36 cellular contexts compared by ENCODE assay signal in genomic region chr12:32603071-32603470, GRCh38.
DNase-seq lines count a peak whose midpoint lies in the region; ATAC-seq, FAIRE-seq and TF ChIP-seq lines count a peak whose summit lies in the region.
"Had no signal": no experiment of that assay in that cellular context is flagged by ENCODE, and none has a peak within 500 bp of the region (broad histone marks: within the 10 kb centered on the region; RNA-seq: fewer than 3 reads in every experiment).

No MANE protein-coding gene starts in this region.

- TF ChIP-seq CTCF in neutrophil (IDR thresholded peaks at IDR 0.05) = no peak

- no peak for ATAC-seq in T-helper 17 cell
- no peak for ATAC-seq in HG03045 (IDR thresholded peaks at IDR 0.05; ENCODE audit: unreplicated experiment)
- ATAC-seq: A549; CD8-positive, alpha-beta T cell had no signal

- H3K9me3 ChIP-seq in T-helper 17 cell (ENCODE audit: control insufficient read depth, low read length, poor library complexity, severe bottlenecking) (no peaks in the 10 kb centered on the region), neutrophil (no peaks in the 10 kb centered on the region)
- H3K9me3 ChIP-seq: A549; BE2C; BLaER1; BLaER1 treated with 17β-estradiol and CSF1 and Interleukin-3, amounts not matched to agents 10 nM and 100 nM; Caco-2 had no signal

- in situ Hi-C loops in SK-MEL-5 (cut with HindIII; ENCODE audit: low pct_unique_long_range_greater_than_20kb, low sequenced_read_pairs) = no loop called here

- H3K4me3 ChIP-seq in neutrophil (ENCODE audit: low read depth in 1 of 2, low read length in 1 of 2) = no peak overlapping the region
- H3K4me3 ChIP-seq: A549; BLaER1; BLaER1 treated with 17β-estradiol and CSF1 and Interleukin-3, amounts not matched to agents 10 nM and 100 nM had no signal

- peaks cover 16 to 28% of the 10 kb centered on the region in 2 experiments for H3K4me1 ChIP-seq in neutrophil (ENCODE audit: control insufficient read depth in 1 of 2, insufficient read depth in 1 of 2, low read depth in 1 of 2, low read length in 1 of 2)
- H3K4me1 ChIP-seq: A549, BE2C, BLaER1 had no signal

- peaks cover 2% of the 10 kb centered on the region for H3K4me1 Mint-ChIP-seq in T-helper 17 cell
- H3K4me1 Mint-ChIP-seq: CD4-positive, alpha-beta memory T cell; CD8-positive, alpha-beta memory T cell had no signal

- DNase-seq in SK-MEL-5 (ENCODE audit: low read depth, low spot score) = peak; percentile 81
- no peak for DNase-seq in T-helper 17 cell
- DNase-seq in foreskin melanocyte = peak; percentile 79
- DNase-seq in RCC 7860 (ENCODE audit: low spot score) = no peak
- DNase-seq in stimulated activated CD4-positive, alpha-beta T cell treated with anti-CD3 and anti-CD28 coated beads, Interleukin-4, amount 100 ng/mL, for 1 hour = no peak
- DNase-seq in pons (ENCODE audit: low spot score) = no peak
- DNase-seq: 8988T; ACHN; AML-193; BE2C; C1 segment of cervical spinal cord; Caco-2; Calu3; CD4-positive, alpha-beta memory T cell; CD4-positive, alpha-beta T cell; CD4-positive, CD25-positive, alpha-beta regulatory T cell; CD8-positive, alpha-beta memory T cell; CD8-positive, alpha-beta T cell; COR-L47; DMS 273 treated with DMSO at 0.1 percent for 48 hours; DMS153; DMS53; DMS79; DMS79 treated with DMSO at 0.1 percent for 48 hours; DND-41 had no signal

- H3K27me3 Mint-ChIP-seq in T-helper 17 cell = peaks cover 19% of the 10 kb centered on the region
- H3K27me3 Mint-ChIP-seq: B cell; CD4-positive, alpha-beta T cell; CD4-positive, CD25-positive, alpha-beta regulatory T cell had no signal

- FAIRE-seq in RCC 7860 (lab: Jason Lieb, UNC) = no peak
- FAIRE-seq: A204.1, D721Med had no signal

- peak overlapping the region; percentile 56 for H3K27ac ChIP-seq in neutrophil
- H3K27ac ChIP-seq: 22Rv1; A549; BLaER1; BLaER1 treated with 17β-estradiol and CSF1 and Interleukin-3, amounts not matched to agents 10 nM and 100 nM; C4-2B had no signal

- H3K27me3 ChIP-seq in neutrophil = no peaks in the 10 kb centered on the region
- H3K27me3 ChIP-seq: BE2C; BLaER1; BLaER1 treated with 17β-estradiol and CSF1 and Interleukin-3, amounts not matched to agents 10 nM and 100 nM had no signal

- H3K36me3 ChIP-seq in neutrophil = peaks cover 67% of the 10 kb centered on the region
- H3K36me3 ChIP-seq: BE2C, BLaER1 had no signal

- H3K36me3 Mint-ChIP-seq in T-helper 17 cell (ENCODE audit: low read depth) = no peaks in the 10 kb centered on the region
- H3K36me3 Mint-ChIP-seq: CD4-positive, alpha-beta memory T cell; CD4-positive, CD25-positive, alpha-beta regulatory T cell; CD8-positive, alpha-beta memory T cell; CD8-positive, alpha-beta T cell had no signal

- H3K4me3 Mint-ChIP-seq in T-helper 17 cell = no peak overlapping the region
- H3K4me3 Mint-ChIP-seq: B cell; CD14-positive monocyte; CD4-positive, alpha-beta memory T cell; CD4-positive, alpha-beta T cell; CD4-positive, CD25-positive, alpha-beta regulatory T cell; CD8-positive, alpha-beta memory T cell; CD8-positive, alpha-beta T cell had no signal

- H3K27ac Mint-ChIP-seq in T-helper 17 cell = peak overlapping the region; percentile 11
- H3K27ac Mint-ChIP-seq: B cell; CD4-positive, alpha-beta memory T cell; CD4-positive, alpha-beta T cell; CD4-positive, CD25-positive, alpha-beta regulatory T cell; CD8-positive, alpha-beta memory T cell; CD8-positive, alpha-beta T cell had no signal

Comparison
In these comparisons a context has a peak if more than half of its experiments do, and no peak if none do; other contexts are left out.
1. DNase-seq: peak in SK-MEL-5 (single experiment) and foreskin melanocyte (single experiment); none in T-helper 17 cell (0 of 3), RCC 7860 (single experiment), stimulated activated CD4-positive, alpha-beta T cell treated with anti-CD3 and anti-CD28 coated beads, Interleukin-4, amount 100 ng/mL, for 1 hour (single experiment) and pons (single experiment).